ENCODE assay signal across 1 cellular context in the genomic region with DNA sequence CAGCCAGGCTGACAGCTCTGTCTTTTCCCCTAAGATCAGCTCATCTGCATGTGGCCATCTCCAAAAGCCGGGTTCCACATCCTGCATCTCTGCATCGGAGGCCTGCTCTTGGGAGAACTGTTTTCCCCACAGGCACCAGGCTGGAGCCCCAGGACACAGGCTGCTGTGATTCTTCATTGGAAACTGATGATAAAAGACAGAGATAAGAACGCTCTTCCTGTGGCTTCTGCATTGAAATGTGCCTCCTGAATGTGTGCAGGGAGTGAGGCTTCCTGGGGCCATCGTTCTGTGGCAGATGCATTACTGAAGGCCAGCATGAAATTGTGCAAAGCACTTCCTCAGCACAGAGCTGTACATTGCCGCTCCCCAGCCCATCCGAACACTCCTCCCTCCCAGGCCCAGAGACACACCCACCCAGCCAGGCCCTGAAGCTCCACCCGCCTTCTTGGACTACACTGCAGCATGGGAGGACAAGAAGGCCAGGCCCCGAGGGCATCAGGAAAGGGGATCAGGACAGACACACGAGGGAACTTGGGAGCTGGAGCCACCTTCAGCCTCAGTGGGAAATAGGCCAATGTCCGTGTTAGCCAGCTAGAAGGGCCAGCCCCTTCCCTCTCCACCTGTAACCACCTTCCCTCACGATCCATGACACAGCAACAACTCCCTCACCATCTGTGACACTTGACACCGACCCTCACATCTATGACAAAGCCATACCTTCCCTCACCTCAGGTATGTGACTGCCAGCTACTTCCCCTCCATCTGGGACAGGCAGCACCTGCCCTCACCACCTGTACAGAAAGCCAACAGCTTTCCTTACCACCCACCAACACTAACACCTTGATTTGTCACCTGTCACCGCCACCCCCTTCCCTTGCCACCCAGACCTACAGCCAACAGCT.
A peak's percentile ranks its signal among the peaks of the same experiment; 100 is the strongest.
TF ChIP-seq lines count a peak whose summit lies in the region.

No MANE protein-coding gene starts in this region.

TF ChIP-seq in HEK293, 187 proteins besides CTCF, POLR2A, EP300 and RAD21 (continued from another document):
- TF ChIP-seq KLF17 (tag by site-specific recombination; IDR thresholded peaks at IDR 0.05) (peak; percentile 53), ZIC2 (tag by site-specific recombination; IDR thresholded peaks at IDR 0.05) (peak; percentile 83), ZNF23 (tag by site-specific recombination; IDR thresholded peaks at IDR 0.05; ENCODE audit: borderline replicate concordance) (no peak), MEIS1 (CRISPR knock-in tag; IDR thresholded peaks at IDR 0.05; ENCODE audit: borderline replicate concordance) (no peak), KLF1 (tag by site-specific recombination; IDR thresholded peaks at IDR 0.05) (peak; percentile 85), ZNF747 (tag by site-specific recombination; IDR thresholded peaks at IDR 0.05) (no peak), ZEB2 (tag by site-specific recombination; IDR thresholded peaks at IDR 0.05) (no peak), SCRT1 (tag by site-specific recombination; IDR thresholded peaks at IDR 0.05; ENCODE audit: borderline replicate concordance) (peak; percentile 81; the same call in 1 of the 2 replicates), BCL6B (tag by site-specific recombination; IDR thresholded peaks at IDR 0.05) (no peak), KLF10 (tag by site-specific recombination; IDR thresholded peaks at IDR 0.05) (peak; percentile 58; the same call in 1 of the 2 replicates), ZNF677 (tag by site-specific recombination; IDR thresholded peaks at IDR 0.05) (no peak), ZBTB6 (tag by site-specific recombination; IDR thresholded peaks at IDR 0.05) (no peak), HOXD13 (CRISPR knock-in tag; IDR thresholded peaks at IDR 0.05; ENCODE audit: borderline replicate concordance) (peak; percentile 65; the same call in 1 of the 2 replicates)
TF ChIP-seq in HEK293: peak in this region for 11.
